8 cellular contexts compared by ENCODE assay signal in the genomic region with DNA sequence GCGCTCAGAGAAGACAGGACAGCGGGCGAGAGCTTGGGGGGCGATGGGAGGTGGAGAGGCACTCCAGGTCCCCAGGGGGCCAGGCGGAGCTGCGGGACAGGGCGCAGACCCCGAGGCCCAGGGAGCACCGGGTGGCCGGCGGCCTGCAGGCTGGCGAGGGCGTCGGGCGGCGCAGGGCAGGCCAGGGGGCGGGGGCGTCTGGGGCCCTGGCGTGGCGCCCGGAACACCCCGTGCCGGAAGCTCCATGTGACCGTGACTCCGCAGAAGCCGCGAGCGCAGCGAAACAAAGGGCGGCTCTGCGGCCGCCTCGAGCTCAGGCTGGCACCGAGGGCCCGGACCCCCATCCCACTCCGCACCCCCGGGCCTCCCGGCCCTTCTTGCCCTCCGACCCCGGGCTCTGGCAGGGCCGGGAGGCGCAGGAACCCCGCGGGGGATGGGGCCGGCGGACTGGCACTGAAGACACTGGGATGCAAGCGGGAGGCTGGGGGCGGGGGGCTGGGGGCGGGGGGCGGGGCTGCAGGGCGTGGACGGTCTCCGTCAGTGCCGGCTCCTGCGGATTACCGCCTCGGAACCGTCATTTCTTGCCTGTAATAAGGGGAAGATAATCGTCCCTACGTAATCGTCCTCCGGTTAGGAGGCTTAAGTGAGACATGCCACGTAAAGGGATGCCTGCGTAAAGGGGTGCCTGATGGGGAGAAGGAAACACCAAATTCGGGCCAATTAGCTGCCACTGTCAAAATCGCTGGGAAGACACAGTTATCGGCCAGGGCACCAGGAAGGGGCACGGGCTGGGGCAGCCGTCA. TPM values are rescaled to one million over a fixed set of nuclear protein-coding genes. Genes with fewer than 3 reads are reported as not detected.
DNase-seq lines count a peak whose midpoint lies in the region; ATAC-seq and TF ChIP-seq lines count a peak whose summit lies in the region.

No MANE protein-coding gene starts in this region.

- H3K9me3 ChIP-seq in esophagus (ENCODE audit: control insufficient read depth in 2 of 2, insufficient read depth in 1 of 2, low read depth in 1 of 2, low read length in 1 of 2) = no peaks in the 10 kb centered on the region
- no peaks in the 10 kb centered on the region for H3K9me3 ChIP-seq in muscle layer of duodenum (ENCODE audit: control insufficient read depth in 1 of 2, low read length in 2 of 2)

- H3K36me3 ChIP-seq in BJ (ENCODE audit: control insufficient read depth, insufficient read depth, low read length) = no peaks in the 10 kb centered on the region
- no peaks in the 10 kb centered on the region for H3K36me3 ChIP-seq in esophagus (ENCODE audit: control insufficient read depth in 2 of 2, insufficient read depth in 2 of 2, low read length in 1 of 2)
- no peaks in the 10 kb centered on the region for H3K36me3 ChIP-seq in muscle layer of duodenum (ENCODE audit: control insufficient read depth in 1 of 2, insufficient read depth in 2 of 2, low read length in 2 of 2)

- H3K27me3 ChIP-seq in BJ (ENCODE audit: control insufficient read depth, insufficient read depth, low read length) (no peaks in the 10 kb centered on the region; the same call in 1 of the 2 replicates), esophagus (ENCODE audit: control insufficient read depth in 1 of 2, insufficient read depth in 2 of 2, low read length in 2 of 2) (no peaks in the 10 kb centered on the region), muscle layer of duodenum (ENCODE audit: low read depth, low read length) (no peaks in the 10 kb centered on the region)

- CTCF ChIA-PET in BJ (lab: Yijun Ruan, JAX) = interaction anchor here (0.8 to 1.7 kb wide), 4 partner anchors 21 to 119 kb away, joined by 3 to 9 read pairs (median 4); a partner anchor contains a TSS

- TF ChIP-seq POLR2A in GM19193 (IDR thresholded peaks at IDR 0.05; ENCODE audit: extremely low read depth, insufficient read depth, insufficient read length) = peak; percentile 72

- peak; percentile 90 for ATAC-seq in HG03354 (IDR thresholded peaks at IDR 0.05; ENCODE audit: poor library complexity, severe bottlenecking, unreplicated experiment)

- POLR2A ChIA-PET in BJ (lab: Charles Lee) = interaction anchor here (0.6 to 1.0 kb wide), 3 partner anchors 8 to 107 kb away, joined by 3 to 4 read pairs (median 3); a partner anchor contains a TSS

- H3K4me1 ChIP-seq in esophagus (ENCODE audit: control insufficient read depth in 2 of 2, insufficient read depth in 2 of 2, low read length in 1 of 2) = peaks cover 7 to 15% of the 10 kb centered on the region in 2 donors
- peaks cover 23 to 35% of the 10 kb centered on the region in 2 donors for H3K4me1 ChIP-seq in muscle layer of duodenum (ENCODE audit: control insufficient read depth in 1 of 2, insufficient read depth in 2 of 2, low read length in 2 of 2)

- H3K4me3 ChIP-seq in BJ (ENCODE audit: low read depth, low read length) (peak overlapping the region; percentile 41), esophagus (ENCODE audit: low read depth in 1 of 2, low read length in 2 of 2) (peak overlapping the region; percentile 30 to 41), muscle layer of duodenum (ENCODE audit: low read depth in 1 of 2, low read length in 2 of 2) (peak overlapping the region; percentile 42 to 53)

- peak overlapping the region; percentile 93 to 94 for H3K27ac ChIP-seq in esophagus (ENCODE audit: low read depth in 2 of 2, low read length in 1 of 2)
- peak overlapping the region; percentile 94 for H3K27ac ChIP-seq in muscle layer of duodenum (ENCODE audit: low read length)

- no peak for TF ChIP-seq CTCF in BJ (IDR thresholded peaks at IDR 0.05; ENCODE audit: insufficient read depth, low read depth, low read length)

- DNase-seq in BJ (ENCODE audit: low read depth) (no peak), NOMO-1 treated with DMSO at 0.1 percent for 48 hours (lab: John Stamatoyannopoulos, UW; ENCODE audit: unreplicated experiment) (peak; percentile 76), activated T-cell treated with anti-CD3 and anti-CD28 coated beads for 48 hours (ENCODE audit: low read depth) (peak; percentile 69)
- peak; percentile 41 for DNase-seq in stimulated activated CD8-positive, alpha-beta memory T cell treated with anti-CD3 and anti-CD28 coated beads, Interleukin-7, amount 100 ng/mL, for 24 hours (ENCODE audit: low read depth)

- WGBS in esophagus, 2 donors = 3 to 9% methylated on average over 49 to 69 of the region's 69 CpGs

RNA-seq across cellular contexts. Expression of a gene that starts 19.2 kb away (rescaled TPM):
- polyA plus RNA-seq in BJ (2011; rRNA removed) (0.18 and 0.39 TPM in 2 replicates), esophagus (under 1 TPM; 0.07 to 0.14 TPM)
- 0.41 TPM in 1 of 2 replicates, not detected in the other for polyA minus RNA-seq in BJ (2011; rRNA and poly(A)+ RNA removed)

RNA-seq across cellular contexts. Expression of a gene that starts 27.5 kb away (rescaled TPM):
- polyA plus RNA-seq in BJ (2011; rRNA removed) (92.4 and 135 TPM in 2 replicates), esophagus (100 to 1,000 TPM; 273 to 297 TPM)
- 27.6 and 42.2 TPM in 2 replicates for polyA minus RNA-seq in BJ (2011; rRNA and poly(A)+ RNA removed)
